In genomic region chr15:47834093-47834492, GRCh38 we compare ENCODE assay signal across 16 cellular contexts.
A peak's percentile ranks its signal among the peaks of the same experiment; 100 is the strongest.
DNase-seq lines count a peak whose midpoint lies in the region; ATAC-seq and TF ChIP-seq lines count a peak whose summit lies in the region.
"Had no signal": no experiment of that assay in that cellular context is flagged by ENCODE, and none has a peak within 500 bp of the region (broad histone marks: within the 10 kb centered on the region; RNA-seq: fewer than 3 reads in every experiment).

No MANE protein-coding gene starts in this region.

- no peak overlapping the region for H3K9ac ChIP-seq in Karpas-422 (ENCODE audit: low read length)

- no peak overlapping the region for H2AFZ ChIP-seq in Karpas-422 (ENCODE audit: low read length)
- H2AFZ ChIP-seq: GM23338 had no signal

- H4K20me1 ChIP-seq in Karpas-422 (ENCODE audit: insufficient read depth, low read depth, low read length) = no peaks in the 10 kb centered on the region

- H3K27ac Mint-ChIP-seq in nephron = peak overlapping the region in 2 of 3 experiments; percentile 32 to 34
- H3K27ac Mint-ChIP-seq: CD4-positive, alpha-beta memory T cell; GM23338; H9 had no signal

- H3K4me2 ChIP-seq in Karpas-422 (ENCODE audit: low read depth, low read length, poor library complexity, severe bottlenecking) = no peak overlapping the region
- H3K4me2 ChIP-seq: GM23338 had no signal

- no peaks in the 10 kb centered on the region for H3K9me2 ChIP-seq in Karpas-422 (replicated peaks; ENCODE audit: insufficient read depth, low read length)

- H3K9me3 ChIP-seq in RWPE2 (ENCODE audit: severe bottlenecking) (no peaks in the 10 kb centered on the region), gastroesophageal sphincter (no peaks in the 10 kb centered on the region), Karpas-422 (ENCODE audit: low read length) (peaks cover 3% of the 10 kb centered on the region)

- H3K4me3 ChIP-seq in RWPE2 (ENCODE audit: severe bottlenecking) = no peak overlapping the region
- no peak overlapping the region for H3K4me3 ChIP-seq in epithelial cell of esophagus (ENCODE audit: low read length)
- no peak overlapping the region for H3K4me3 ChIP-seq in gastroesophageal sphincter
- no peak overlapping the region for H3K4me3 ChIP-seq in Karpas-422 (ENCODE audit: low read length)
- H3K4me3 ChIP-seq: GM23338 had no signal

- no peaks in the 10 kb centered on the region for H3K79me2 ChIP-seq in Karpas-422 (ENCODE audit: low read length)

- no peaks in the 10 kb centered on the region for H3K4me1 ChIP-seq in RWPE2 (ENCODE audit: insufficient read depth, poor library complexity, severe bottlenecking)
- H3K4me1 ChIP-seq in gastroesophageal sphincter = no peaks in the 10 kb centered on the region
- H3K4me1 ChIP-seq in Karpas-422 (ENCODE audit: low read length) = no peaks in the 10 kb centered on the region

- H3K27me3 Mint-ChIP-seq in nephron (ENCODE audit: low read depth) = no peaks in the 10 kb centered on the region
- H3K27me3 Mint-ChIP-seq: CD4-positive, alpha-beta memory T cell had no signal

- H3K9me3 Mint-ChIP-seq in nephron = peaks cover 12% of the 10 kb centered on the region
- H3K9me3 Mint-ChIP-seq: GM23338 had no signal

- TF ChIP-seq CTCF in RWPE2 (IDR thresholded peaks at IDR 0.05; ENCODE audit: poor library complexity, severe bottlenecking) = no peak
- TF ChIP-seq CTCF in epithelial cell of esophagus (IDR thresholded peaks at IDR 0.05; ENCODE audit: insufficient read depth, low read depth, low read length, missing control alignments) = no peak
- TF ChIP-seq CTCF in nephron (IDR thresholded peaks at IDR 0.05; ENCODE audit: unreplicated experiment in 3 of 3) = no peak
- TF ChIP-seq CTCF in gastroesophageal sphincter (IDR thresholded peaks at IDR 0.05) = no peak

- H3K36me3 ChIP-seq in RWPE2 (ENCODE audit: low read depth) (no peaks in the 10 kb centered on the region), gastroesophageal sphincter (no peaks in the 10 kb centered on the region), Karpas-422 (ENCODE audit: insufficient read depth, low read length) (no peaks in the 10 kb centered on the region)

- peak; percentile 36; the same call in 1 of the 3 replicates for ATAC-seq in RWPE2 (ENCODE audit: low read depth)
- no peak for ATAC-seq in HG02642 (IDR thresholded peaks at IDR 0.05; ENCODE audit: poor library complexity, unreplicated experiment)
- no peak for ATAC-seq in gastroesophageal sphincter
- ATAC-seq: GM23338, HCT116 had no signal

- 86% methylated on average over 1 of the region's 1 CpG; no CpG with 5 or more reads in 1 of the 2 donors for WGBS in gastroesophageal sphincter (ENCODE audit: low coverage in 1 of 2), 2 donors

- no peak for TF ChIP-seq POLR2A in gastroesophageal sphincter (IDR thresholded peaks at IDR 0.05)

- H3K27me3 ChIP-seq in RWPE2 (ENCODE audit: insufficient read depth, poor library complexity, severe bottlenecking) (no peaks in the 10 kb centered on the region), gastroesophageal sphincter (no peaks in the 10 kb centered on the region), Karpas-422 (ENCODE audit: low read length) (no peaks in the 10 kb centered on the region)

- H3K27ac ChIP-seq in RWPE2 (ENCODE audit: poor library complexity, severe bottlenecking) (no peak overlapping the region), gastroesophageal sphincter (no peak overlapping the region), Karpas-422 (ENCODE audit: low read length) (no peak overlapping the region)

- no peak for TF ChIP-seq EP300 in gastroesophageal sphincter (IDR thresholded peaks at IDR 0.05)

- H3K4me1 Mint-ChIP-seq in nephron = peaks cover 5% of the 10 kb centered on the region
- H3K4me1 Mint-ChIP-seq: CD4-positive, alpha-beta memory T cell; GM23338; H9 had no signal

- no peaks in the 10 kb centered on the region for H3K36me3 Mint-ChIP-seq in nephron (ENCODE audit: low read depth)
- H3K36me3 Mint-ChIP-seq: CD4-positive, alpha-beta memory T cell had no signal

- DNase-seq in RWPE2 (ENCODE audit: low spot score) (no peak), epithelial cell of esophagus (ENCODE audit: low read depth) (peak; percentile 56), Karpas-422 (no peak)
- DNase-seq: C1 segment of cervical spinal cord; Calu3; CD4-positive, alpha-beta memory T cell; COR-L47; DMS53; DMS79 treated with DMSO at 0.1 percent for 48 hours; GF-D8; H9 had no signal

- no peak overlapping the region for H3K4me3 Mint-ChIP-seq in nephron
- H3K4me3 Mint-ChIP-seq: CD4-positive, alpha-beta memory T cell; GM23338; H9 had no signal
